In the genomic region with DNA sequence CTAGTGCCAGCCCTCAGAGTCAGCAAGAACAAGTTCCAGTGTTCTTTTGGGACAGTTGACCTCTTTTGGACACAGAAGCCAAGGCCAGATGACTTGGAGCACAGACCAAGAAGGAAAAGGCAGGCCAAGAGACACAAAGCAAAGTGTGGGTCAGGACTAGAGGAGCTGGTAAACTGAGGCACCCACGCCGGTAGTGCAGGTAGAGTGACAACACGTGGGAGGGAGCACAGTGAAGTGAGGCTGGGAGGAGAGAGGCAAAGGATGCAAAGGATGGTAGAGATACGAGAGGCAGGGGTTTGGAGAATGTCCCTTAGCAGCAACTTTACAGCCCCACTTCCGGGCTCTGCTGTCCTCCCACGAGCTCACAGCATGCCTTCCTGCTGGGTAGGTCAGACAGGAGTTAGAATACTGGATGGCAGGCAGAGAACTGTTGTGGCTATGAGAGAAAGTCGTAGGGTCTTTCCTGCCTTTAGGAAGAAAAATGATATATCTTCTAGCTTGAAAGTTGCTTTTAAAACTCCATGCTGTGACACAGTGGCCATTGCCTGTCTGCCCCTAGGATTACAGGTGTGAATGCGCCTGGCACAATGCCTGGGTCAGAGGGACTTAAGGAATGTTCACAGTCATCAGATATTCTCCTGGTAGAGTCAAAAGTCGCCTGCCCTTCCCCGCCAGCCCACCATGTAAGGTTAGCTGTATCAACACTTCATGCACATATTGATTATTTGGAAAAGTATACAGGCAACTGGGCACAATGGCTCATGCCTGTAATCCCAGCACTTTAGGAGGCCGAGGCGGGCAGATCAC, we compare ENCODE assay signal across 18 cellular contexts.
"Had no signal": no experiment of that assay in that cellular context is flagged by ENCODE, and none has a peak within 500 bp of the region (broad histone marks: within the 10 kb centered on the region; RNA-seq: fewer than 3 reads in every experiment).

No MANE protein-coding gene starts in this region.

- H3K9me3 Mint-ChIP-seq: activated naive CD4-positive, alpha-beta T cell treated with anti-CD3 and anti-CD28 coated beads, Interleukin-2, amount 50 U/mL, for 72 hours; memory B cell; neural crest cell had no signal

- H3K4me3 Mint-ChIP-seq: memory B cell, neural crest cell had no signal

- H3K27me3 ChIP-seq: brain microvascular endothelial cell, left lung, pancreas, stomach, vagina had no signal

- H3K36me3 ChIP-seq: brain microvascular endothelial cell, left lung, pancreas, stomach, vagina had no signal

- H3K4me3 ChIP-seq: left lung, pancreas, stomach, vagina had no signal

- DNase-seq: activated CD4-positive, alpha-beta T cell treated with anti-CD3 and anti-CD28 coated beads, Interleukin-2, amount 50 U/mL, for 4 hours; activated CD4-positive, CD25-positive, alpha-beta regulatory T cell treated with anti-CD3 and anti-CD28 coated beads, Interleukin-2, amount 50 U/mL, for 72 hours; activated effector memory CD4-positive, alpha-beta T cell treated with Interleukin-2 at 50 U/mL for 16 hours; activated T-cell treated with anti-CD3 and anti-CD28 coated beads, Interleukin-2, amount 50 U/mL, for 1 hour; amniotic stem cell; brain microvascular endothelial cell; cerebellar nuclear complex; dermis blood vessel endothelial cell; hippocampal formation; left lung; pancreas; retina; stimulated activated CD4-positive, alpha-beta T cell treated with anti-CD3 and anti-CD28 coated beads, Interleukin-4, amount 100 ng/mL, for 4 hours; stomach had no signal

- H3K27ac Mint-ChIP-seq: activated naive CD4-positive, alpha-beta T cell treated with anti-CD3 and anti-CD28 coated beads, Interleukin-2, amount 50 U/mL, for 72 hours; memory B cell had no signal

- ATAC-seq: activated naive CD4-positive, alpha-beta T cell treated with anti-CD3 and anti-CD28 coated beads, Interleukin-2, amount 50 U/mL, for 72 hours; left lung; pancreas had no signal

- H3K4me1 Mint-ChIP-seq: memory B cell had no signal

- H3K9me3 ChIP-seq: left lung, pancreas, stomach, vagina had no signal

- H3K4me1 ChIP-seq: left lung, pancreas had no signal

- H3K27ac ChIP-seq: brain microvascular endothelial cell, left lung, pancreas, vagina had no signal

- FAIRE-seq: pancreas had no signal

- H3K36me3 Mint-ChIP-seq: activated naive CD4-positive, alpha-beta T cell treated with anti-CD3 and anti-CD28 coated beads, Interleukin-2, amount 50 U/mL, for 72 hours; memory B cell had no signal
